ENCODE assay signal across 16 cellular contexts in the genomic region with DNA sequence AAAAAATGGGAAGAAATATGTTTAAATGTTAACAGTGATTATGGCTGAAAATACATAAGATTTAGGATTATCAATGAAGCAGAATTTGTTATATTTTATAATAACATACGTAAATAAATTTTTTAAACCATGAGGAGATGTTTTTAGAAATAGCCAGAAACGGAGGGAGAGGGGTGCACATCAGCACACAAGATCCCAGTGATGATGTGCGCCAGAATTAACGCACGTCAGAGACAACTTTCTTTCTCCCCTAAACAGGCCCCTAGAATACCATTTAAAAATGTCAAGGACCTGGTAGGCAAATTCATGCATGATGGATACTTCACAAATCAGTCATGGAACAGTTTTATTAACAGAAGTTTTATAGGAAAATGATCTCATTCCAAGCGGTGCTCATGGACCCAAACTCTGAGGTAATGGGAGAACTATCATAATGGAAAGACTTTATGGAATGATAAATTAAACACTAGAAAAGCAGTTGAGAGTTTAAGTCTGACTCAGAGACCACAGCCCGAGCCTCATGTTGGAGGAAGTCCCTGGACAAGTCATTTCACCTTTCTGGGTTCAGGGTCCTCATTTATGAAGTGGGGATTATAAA.
DNase-seq lines count a peak whose midpoint lies in the region; ATAC-seq, FAIRE-seq and TF ChIP-seq lines count a peak whose summit lies in the region.
"Had no signal": no experiment of that assay in that cellular context is flagged by ENCODE, and none has a peak within 500 bp of the region (broad histone marks: within the 10 kb centered on the region; RNA-seq: fewer than 3 reads in every experiment).

No MANE protein-coding gene starts in this region.

- no peak overlapping the region for H3K14ac ChIP-seq in mesenchymal stem cell (ENCODE audit: low read length in 2 of 2)

- WGBS in mesenchymal stem cell, result 70% methylated on average over 6 of the region's 7 CpGs

- no peak overlapping the region for H2BK15ac ChIP-seq in mesenchymal stem cell (ENCODE audit: low read depth, poor library complexity, severe bottlenecking)

- no peak overlapping the region for H3K4ac ChIP-seq in mesenchymal stem cell (ENCODE audit: low read depth in 1 of 2, low read length in 2 of 2)

- no peak overlapping the region for H3K4me2 ChIP-seq in mesenchymal stem cell (ENCODE audit: low read length, poor library complexity, severe bottlenecking)

- H3K18ac ChIP-seq in mesenchymal stem cell (ENCODE audit: low read depth in 1 of 2, low read length in 2 of 2), result no peak overlapping the region

- H3K27me3 ChIP-seq in MG63, result no peaks in the 10 kb centered on the region
- no peaks in the 10 kb centered on the region for H3K27me3 ChIP-seq in bronchial epithelial cell (ENCODE audit: control insufficient read depth, insufficient read depth, low read length)
- H3K27me3 ChIP-seq in mesenchymal stem cell (ENCODE audit: control insufficient read depth in 1 of 2, insufficient read depth in 1 of 2, low read length in 2 of 2), result no peaks in the 10 kb centered on the region
- H3K27me3 ChIP-seq: cardiac muscle cell, SJCRH30, testis had no signal

- H4K91ac ChIP-seq in mesenchymal stem cell (ENCODE audit: low read length), result no peak overlapping the region

- TF ChIP-seq CTCF in bronchial epithelial cell (IDR thresholded peaks at IDR 0.05; ENCODE audit: insufficient read depth, low read length, severe bottlenecking), result no peak

- H3K23ac ChIP-seq in mesenchymal stem cell (ENCODE audit: low read length in 2 of 2), result no peak overlapping the region

- no peak overlapping the region for H2BK120ac ChIP-seq in mesenchymal stem cell (ENCODE audit: low read depth, low read length)

- no peaks in the 10 kb centered on the region for H3K9me3 ChIP-seq in MG63
- H3K9me3 ChIP-seq in mesenchymal stem cell (ENCODE audit: control insufficient read depth, low read length), result no peaks in the 10 kb centered on the region
- H3K9me3 ChIP-seq: SJCRH30, testis had no signal

- no peak overlapping the region for H2AFZ ChIP-seq in mesenchymal stem cell (ENCODE audit: low read depth, low read length)

- no peak overlapping the region for H3K27ac ChIP-seq in mesenchymal stem cell (ENCODE audit: low read length, poor library complexity, severe bottlenecking)
- H3K27ac ChIP-seq: cardiac muscle cell, SJCRH30, testis had no signal

- no peak overlapping the region for H3K9ac ChIP-seq in mesenchymal stem cell (ENCODE audit: low read length)

- no peak overlapping the region for H2BK12ac ChIP-seq in mesenchymal stem cell (ENCODE audit: low read length in 2 of 2)

- no peak overlapping the region for H2AK5ac ChIP-seq in mesenchymal stem cell (ENCODE audit: low read length, severe bottlenecking)

- DNase-seq in EL (peak; percentile 88), MG63 (peak; percentile 68), bronchial epithelial cell (ENCODE audit: low read depth) (peak; percentile 11), mesenchymal stem cell (peak; percentile 70), RKO (ENCODE audit: low spot score) (no peak), epidermal melanocyte (ENCODE audit: insufficient read length, low spot score) (no peak)
- DNase-seq: activated CD4-positive, alpha-beta T cell treated with anti-CD3 and anti-CD28 coated beads for 48 hours; DMS53; endodermal cell; NK-92 treated with Interleukin-12 subunit alpha and Interleukin-12 subunit beta, amount 100 ng/mL, for 24 hours; SJCRH30; stimulated activated CD4-positive, alpha-beta T cell treated with anti-CD3 and anti-CD28 coated beads, Interleukin-1b, Interleukin-23, amount 100 ng/mL, for 48 hours; testis had no signal

- no peak for ATAC-seq in GM18517 (IDR thresholded peaks at IDR 0.05; ENCODE audit: unreplicated experiment)
- ATAC-seq in GM19452 (IDR thresholded peaks at IDR 0.05; ENCODE audit: unreplicated experiment), result no peak

- H2BK5ac ChIP-seq in mesenchymal stem cell (ENCODE audit: low read depth, low read length, poor library complexity, severe bottlenecking), result no peak overlapping the region

- peaks cover 1% of the 10 kb centered on the region for H3K4me1 ChIP-seq in mesenchymal stem cell (ENCODE audit: control insufficient read depth, insufficient read depth, low read depth, low read length)
- H3K4me1 ChIP-seq: testis had no signal

- H3K36me3 ChIP-seq in MG63, result no peaks in the 10 kb centered on the region
- no peaks in the 10 kb centered on the region for H3K36me3 ChIP-seq in bronchial epithelial cell (ENCODE audit: control insufficient read depth, insufficient read depth, low read length)
- no peaks in the 10 kb centered on the region for H3K36me3 ChIP-seq in mesenchymal stem cell (ENCODE audit: control insufficient read depth in 1 of 2, insufficient read depth in 2 of 2, low read depth in 1 of 2, low read length in 2 of 2)
- H3K36me3 ChIP-seq: cardiac muscle cell, SJCRH30 had no signal

- no peaks in the 10 kb centered on the region for H3K79me1 ChIP-seq in mesenchymal stem cell (replicated peaks; ENCODE audit: low read length, poor library complexity, severe bottlenecking)

- no peak for FAIRE-seq in bronchial epithelial cell (lab: Jason Lieb, UNC)

- H3K4me3 ChIP-seq in MG63, result no peak overlapping the region
- H3K4me3 ChIP-seq in bronchial epithelial cell (ENCODE audit: low read depth, low read length), result no peak overlapping the region
- no peak overlapping the region for H3K4me3 ChIP-seq in mesenchymal stem cell (ENCODE audit: insufficient read depth in 1 of 2, low read depth in 1 of 2, low read length in 2 of 2)
- H3K4me3 ChIP-seq: cardiac muscle cell, SJCRH30, testis had no signal

- H4K8ac ChIP-seq in mesenchymal stem cell (ENCODE audit: low read length), result no peak overlapping the region

Comparison
In these comparisons a context has a peak if more than half of its experiments do, and no peak if none do; other contexts are left out.
1. DNase-seq: peak in EL (single experiment), MG63 (single experiment), bronchial epithelial cell (single experiment) and mesenchymal stem cell (single experiment); none in RKO (single experiment) and epidermal melanocyte (single experiment).